In genomic region chr11:65546217-65546958, GRCh38 we compare ENCODE assay signal across 8 cellular contexts. TPM values are rescaled to one million over a fixed set of nuclear protein-coding genes. Genes with fewer than 3 reads are reported as not detected.
A peak's percentile ranks its signal among the peaks of the same experiment; 100 is the strongest.
DNase-seq lines count a peak whose midpoint lies in the region; ATAC-seq and TF ChIP-seq lines count a peak whose summit lies in the region.

No MANE protein-coding gene starts in this region.

- H3K9me2 ChIP-seq in OCI-LY7 (ENCODE audit: insufficient read depth, low read length): no peaks in the 10 kb centered on the region

- no peaks in the 10 kb centered on the region for H3K27me3 ChIP-seq in CD4-positive, CD25-positive, alpha-beta regulatory T cell (ENCODE audit: control insufficient read depth, insufficient read depth, low read length)
- H3K27me3 ChIP-seq in left ventricle myocardium inferior (ENCODE audit: low read depth): no peaks in the 10 kb centered on the region

- peak overlapping the region; percentile 38; the same call in 1 of the 2 replicates for H2AFZ ChIP-seq in OCI-LY7 (ENCODE audit: low read length)

- H3K79me2 ChIP-seq in OCI-LY7 (ENCODE audit: insufficient read depth, low read depth, low read length): no peaks in the 10 kb centered on the region

- POLR2A ChIA-PET in OCI-LY7 (lab: Charles Lee): interaction anchor here (0.8 to 1.0 kb wide), 2 partner anchors 13 to 69 kb away, joined by 3 to 4 read pairs; partner anchors contain the start of gene PCNX3

- peaks cover 0 to 75% (median 44%) of the 10 kb centered on the region in 4 donors for H3K4me1 Mint-ChIP-seq in CD4-positive, CD25-positive, alpha-beta regulatory T cell

- no peaks in the 10 kb centered on the region for H4K20me1 ChIP-seq in OCI-LY7 (ENCODE audit: insufficient read depth, low read length)

- TF ChIP-seq CTCF in OCI-LY7 (conservative IDR thresholded peaks at IDR 0.05; ENCODE audit: low read length) (no peak), left ventricle myocardium inferior (IDR thresholded peaks at IDR 0.05; ENCODE audit: borderline replicate concordance) (no peak)

- H3K4me2 ChIP-seq in OCI-LY7 (ENCODE audit: low read length): peak overlapping the region; percentile 82

- peak; percentile 95 to 98 (median 97) for DNase-seq in CD4-positive, CD25-positive, alpha-beta regulatory T cell
- DNase-seq in HT-29 (ENCODE audit: low spot score) (peak; percentile 95), OCI-LY7 (ENCODE audit: low spot score) (peak; percentile 95), left ventricle myocardium inferior (peak; percentile 77), SW480 (ENCODE audit: low spot score) (no peak)
- peak; percentile 98 for DNase-seq in activated T-helper 1 cell treated with anti-CD3 and anti-CD28 coated beads, Interleukin-2, amount 50 U/mL, for 16 hours (ENCODE audit: low read depth in 1 of 2, low spot score in 1 of 2)

- H3K4me3 ChIP-seq in CD4-positive, CD25-positive, alpha-beta regulatory T cell (ENCODE audit: low read depth, low read length): no peak overlapping the region
- H3K4me3 ChIP-seq in OCI-LY7 (ENCODE audit: low read depth, low read length, poor library complexity, severe bottlenecking): peak overlapping the region; percentile 65
- peak overlapping the region; percentile 33 for H3K4me3 ChIP-seq in left ventricle myocardium inferior
- H3K4me3 ChIP-seq in skin epidermis: peak overlapping the region; percentile 18 to 43 (median 35)

- intact Hi-C loops in OCI-LY7 (cut with micrococcal nuclease; ENCODE audit: unreplicated experiment): loop anchor here (1.0 kb wide), 1 partner anchor 26 kb away; the partner anchor contains the start of gene FAM89B
- intact Hi-C loops in left ventricle myocardium inferior (cut with micrococcal nuclease): no loop called here

- peaks cover 39% of the 10 kb centered on the region for H3K4me1 ChIP-seq in CD4-positive, CD25-positive, alpha-beta regulatory T cell (ENCODE audit: control insufficient read depth, insufficient read depth, low read length, poor library complexity, severe bottlenecking)
- H3K4me1 ChIP-seq in OCI-LY7 (ENCODE audit: insufficient read depth, low read length, poor library complexity, severe bottlenecking) (peaks cover 48% of the 10 kb centered on the region), left ventricle myocardium inferior (peaks cover 7% of the 10 kb centered on the region)

- H3K27ac ChIP-seq in CD4-positive, CD25-positive, alpha-beta regulatory T cell (ENCODE audit: insufficient read depth, low read length, poor library complexity, severe bottlenecking): peak overlapping the region; percentile 76
- H3K27ac ChIP-seq in OCI-LY7 (ENCODE audit: low read depth, low read length, poor library complexity, severe bottlenecking) (peak overlapping the region; percentile 84), left ventricle myocardium inferior (replicated peaks) (no peak overlapping the region), skin epidermis (peak overlapping the region in 18 of 21 experiments; percentile 11 to 80 (median 66))

- H3K9me3 ChIP-seq in CD4-positive, CD25-positive, alpha-beta regulatory T cell (ENCODE audit: control insufficient read depth in 2 of 2, low read length in 2 of 2): no peaks in the 10 kb centered on the region
- H3K9me3 ChIP-seq in OCI-LY7 (ENCODE audit: low read length): no peaks in the 10 kb centered on the region
- H3K9me3 ChIP-seq in left ventricle myocardium inferior (replicated peaks): no peaks in the 10 kb centered on the region

- no peaks in the 10 kb centered on the region for H3K27me3 Mint-ChIP-seq in CD4-positive, CD25-positive, alpha-beta regulatory T cell

- H3K4me3 Mint-ChIP-seq in CD4-positive, CD25-positive, alpha-beta regulatory T cell: peak overlapping the region; percentile 63 to 94 (median 78)

- CTCF ChIA-PET in OCI-LY7 (lab: Charles Lee; ENCODE audit: unreplicated experiment): interaction anchor here (0.5 to 1.4 kb wide), 2 partner anchors 21 to 91 kb away, joined by 4 to 5 read pairs; partner anchors contain the start of gene SCYL1

- H3K9me3 Mint-ChIP-seq in CD4-positive, CD25-positive, alpha-beta regulatory T cell: no peaks in the 10 kb centered on the region

- BruUV-seq in OCI-LY7 (replicated peaks; lab: Mats Ljungman, UMichigan): no TSS peak

- H3K27ac Mint-ChIP-seq in CD4-positive, CD25-positive, alpha-beta regulatory T cell: peak overlapping the region; percentile 81 to 92 (median 83)

- no peaks in the 10 kb centered on the region for H3K36me3 ChIP-seq in CD4-positive, CD25-positive, alpha-beta regulatory T cell (ENCODE audit: control insufficient read depth, insufficient read depth, low read length)
- H3K36me3 ChIP-seq in OCI-LY7 (ENCODE audit: insufficient read depth, low read length) (no peaks in the 10 kb centered on the region), left ventricle myocardium inferior (peaks cover 48% of the 10 kb centered on the region)

- peak; percentile 79 to 83 for ATAC-seq in CD4-positive, CD25-positive, alpha-beta regulatory T cell (ENCODE audit: low read depth in 2 of 2)
- peak; percentile 77 for ATAC-seq in GM19452 (IDR thresholded peaks at IDR 0.05; ENCODE audit: unreplicated experiment)

- peaks cover 5% of the 10 kb centered on the region for H3K36me3 Mint-ChIP-seq in CD4-positive, CD25-positive, alpha-beta regulatory T cell

RNA-seq across cellular contexts. Expression of gene LTBP3, which starts 11.8 kb away (rescaled TPM):
- total RNA-seq in CD4-positive, CD25-positive, alpha-beta regulatory T cell: 132 TPM
- 10 to 100 TPM in 2 of 4 donors, 1 to 10 TPM in 2; 9.2 to 15.0 (median 11.9) TPM for polyA plus RNA-seq in CD4-positive, CD25-positive, alpha-beta regulatory T cell
- total RNA-seq in HT-29 (2014; rRNA removed; shearing (Covaris generic)): 146 and 164 TPM in 2 replicates
- total RNA-seq in OCI-LY7 (2014; rRNA removed; shearing (Covaris generic)): 11.2 and 17.4 TPM in 2 replicates
- 10.0 and 13.8 TPM in 2 replicates for total RNA-seq in OCI-LY7 (2022)
- total RNA-seq in left ventricle myocardium inferior: 80.3 TPM

RNA-seq across cellular contexts. Expression of gene SCYL1, which starts 21.5 kb away (rescaled TPM):
- 59.0 TPM for total RNA-seq in CD4-positive, CD25-positive, alpha-beta regulatory T cell
- polyA plus RNA-seq in CD4-positive, CD25-positive, alpha-beta regulatory T cell: 10 to 100 TPM; 24.3 to 31.2 (median 29.0) TPM
- 177 and 182 TPM in 2 replicates for total RNA-seq in HT-29 (2014; rRNA removed; shearing (Covaris generic))
- total RNA-seq in OCI-LY7 (2014; rRNA removed; shearing (Covaris generic)): 43.2 and 56.8 TPM in 2 replicates
- 62.9 and 70.0 TPM in 2 replicates for total RNA-seq in OCI-LY7 (2022)
- 60.2 TPM for total RNA-seq in left ventricle myocardium inferior

RNA-seq across cellular contexts. Expression of gene ZNRD2, which starts 23.9 kb away (rescaled TPM):
- total RNA-seq in CD4-positive, CD25-positive, alpha-beta regulatory T cell: 34.6 TPM
- 10 to 100 TPM; 64.6 to 84.7 (median 73.1) TPM for polyA plus RNA-seq in CD4-positive, CD25-positive, alpha-beta regulatory T cell
- 137 and 158 TPM in 2 replicates for total RNA-seq in HT-29 (2014; rRNA removed; shearing (Covaris generic))
- 37.7 and 60.4 TPM in 2 replicates for total RNA-seq in OCI-LY7 (2014; rRNA removed; shearing (Covaris generic))
- total RNA-seq in OCI-LY7 (2022): 35.9 and 43.4 TPM in 2 replicates
- total RNA-seq in left ventricle myocardium inferior: 21.1 TPM

RNA-seq across cellular contexts. Expression of gene FAM89B, which starts 25.9 kb away (rescaled TPM):
- total RNA-seq in CD4-positive, CD25-positive, alpha-beta regulatory T cell: 49.4 TPM
- polyA plus RNA-seq in CD4-positive, CD25-positive, alpha-beta regulatory T cell: 100 to 1,000 TPM in 3 of 4 donors, 10 to 100 TPM in 1; 77.1 to 158 (median 115) TPM
- total RNA-seq in HT-29 (2014; rRNA removed; shearing (Covaris generic)): 122 and 127 TPM in 2 replicates
- total RNA-seq in OCI-LY7 (2014; rRNA removed; shearing (Covaris generic)): 16.1 and 26.4 TPM in 2 replicates
- total RNA-seq in OCI-LY7 (2022): 17.9 and 25.3 TPM in 2 replicates
- total RNA-seq in left ventricle myocardium inferior: 40.9 TPM

RNA-seq across cellular contexts. Expression of gene EHBP1L1, which starts 29.5 kb away (rescaled TPM):
- 143 TPM for total RNA-seq in CD4-positive, CD25-positive, alpha-beta regulatory T cell
- 10 to 100 TPM in 1 of 4 donors, 1 to 10 TPM in 3; 7.8 to 11.6 (median 8.7) TPM for polyA plus RNA-seq in CD4-positive, CD25-positive, alpha-beta regulatory T cell
- total RNA-seq in HT-29 (2014; rRNA removed; shearing (Covaris generic)): 125 and 149 TPM in 2 replicates
- 59.6 and 59.7 TPM in 2 replicates for total RNA-seq in OCI-LY7 (2014; rRNA removed; shearing (Covaris generic))
- total RNA-seq in OCI-LY7 (2022) (71.6 and 80.3 TPM in 2 replicates), left ventricle myocardium inferior (69.5 TPM)
